Comparison of ENCODE assay signal across 26 cellular contexts in genomic region chr4:32199639-32200038, GRCh38.
"Had no signal": no experiment of that assay in that cellular context is flagged by ENCODE, and none has a peak within 500 bp of the region (broad histone marks: within the 10 kb centered on the region; RNA-seq: fewer than 3 reads in every experiment).

No MANE protein-coding gene starts in this region.

- FAIRE-seq: endothelial cell of umbilical vein, urothelium cell line had no signal

- H3K27me3 ChIP-seq: esophagus squamous epithelium, heart right ventricle, ovary, sigmoid colon, tibial nerve, upper lobe of left lung had no signal

- H3K36me3 ChIP-seq: esophagus squamous epithelium, heart right ventricle, ovary, sigmoid colon, thoracic aorta, tibial nerve, upper lobe of left lung had no signal

- H3K9me3 ChIP-seq: esophagus squamous epithelium, ovary, thoracic aorta, tibial nerve, upper lobe of left lung had no signal

- H3K4me3 ChIP-seq: coronary artery, esophagus squamous epithelium, heart right ventricle, lung, ovary, psoas muscle, sigmoid colon, thoracic aorta, tibial nerve, upper lobe of left lung had no signal

- H3K27ac ChIP-seq: coronary artery, esophagus squamous epithelium, heart right ventricle, ovary, psoas muscle, sigmoid colon, thoracic aorta, tibial nerve, upper lobe of left lung had no signal

- H3K4me1 ChIP-seq: esophagus squamous epithelium, heart right ventricle, psoas muscle, sigmoid colon, tibial nerve, upper lobe of left lung had no signal

- DNase-seq: dermis blood vessel endothelial cell; effector memory CD4-positive, alpha-beta T cell; esophagus squamous epithelium; foreskin melanocyte; glutamatergic neuron; heart right ventricle; hippocampal formation; immature natural killer cell; islet precursor cell; natural killer cell; occipital lobe; ovary; posterior cingulate gyrus; psoas muscle; right cardiac atrium; sigmoid colon; stimulated activated CD4-positive, alpha-beta T cell treated with anti-CD3 and anti-CD28 coated beads, Interleukin-2, amount 100 ng/mL, for 24 hours; stimulated activated CD4-positive, alpha-beta T cell treated with anti-CD3 and anti-CD28 coated beads, Interleukin-4, amount 100 ng/mL, for 24 hours; stimulated activated naive CD8-positive, alpha-beta T cell treated with anti-CD3 and anti-CD28 coated beads, Interleukin-15, Interleukin-2, amounts not matched to agents 100 U/mL and 50 U/mL, for 24 hours; upper lobe of left lung had no signal
